ENCODE assay signal across 27 cellular contexts in genomic region chr22:41184679-41185078, GRCh38. TPM values are rescaled to one million over a fixed set of nuclear protein-coding genes. Genes with fewer than 3 reads are reported as not detected.
DNase-seq lines count a peak whose midpoint lies in the region; TF ChIP-seq lines count a peak whose summit lies in the region.
"Had no signal": no experiment of that assay in that cellular context is flagged by ENCODE, and none has a peak within 500 bp of the region (broad histone marks: within the 10 kb centered on the region; RNA-seq: fewer than 3 reads in every experiment).

No MANE protein-coding gene starts in this region.

- POLR2A ChIA-PET in A673 (lab: Charles Lee; ENCODE audit: low non-redundant PET), result interaction anchor here (0.6 kb wide), 1 partner anchor 52 kb away, joined by 3 read pairs; no protein-coding TSS in a partner anchor

- no peak overlapping the region for H3K27ac ChIP-seq in BLaER1
- H3K27ac ChIP-seq in HUES48 (ENCODE audit: low read depth, low read length), result peak overlapping the region; percentile 80
- no peak overlapping the region for H3K27ac ChIP-seq in A673 (ENCODE audit: low read depth, low read length, poor library complexity, severe bottlenecking)
- H3K27ac ChIP-seq: GM23248, SK-N-MC had no signal

- intact Hi-C loops in A673 (cut with micrococcal nuclease; ENCODE audit: unreplicated experiment), result no loop called here

- DNase-seq in endothelial cell (ENCODE audit: low spot score), result no peak
- DNase-seq in lung microvascular endothelial cell (ENCODE audit: low read depth in 2 of 2), result peak; percentile 7 to 69
- DNase-seq in stimulated activated CD4-positive, alpha-beta T cell treated with anti-CD3 and anti-CD28 coated beads, Interleukin-12 subunit alpha, Interleukin-12 subunit beta, amount 100 ng/mL, for 4 hours, result no peak
- DNase-seq in NCI-H1694 treated with DMSO at 0.1 percent for 48 hours (lab: John Stamatoyannopoulos, UW), result no peak
- no peak for DNase-seq in medulla oblongata (ENCODE audit: extremely low spot score)
- DNase-seq in A673 (ENCODE audit: low spot score), result no peak
- DNase-seq: 8988T; Caco-2; CD4-positive, alpha-beta T cell; DMS153; GF-D8; GM23248; HFFc6; Karpas-422; NCI-H1092; NCI-H146; NCI-H2081 treated with DMSO at 0.1 percent for 48 hours; NCI-H510A treated with DMSO at 0.1 percent for 48 hours; NCI-H774; OCI-M1; SHP77 had no signal

- H3K36me3 Mint-ChIP-seq in endothelial cell (ENCODE audit: low read depth, unreplicated experiment), result peaks cover 8% of the 10 kb centered on the region
- H3K36me3 Mint-ChIP-seq: IgD-negative memory B cell had no signal

- no peaks in the 10 kb centered on the region for H3K9me3 Mint-ChIP-seq in endothelial cell (ENCODE audit: unreplicated experiment)
- H3K9me3 Mint-ChIP-seq: CD4-positive, alpha-beta T cell; IgD-negative memory B cell had no signal

- H3K9ac ChIP-seq in BLaER1 (no peak overlapping the region), HUES48 (ENCODE audit: low read depth, low read length) (0 out of 2 replicates have a peak overlapping the region, but pooled peaks have one; percentile 1)
- H3K9ac ChIP-seq: GM23248 had no signal

- no peak for TF ChIP-seq CTCF in endothelial cell (IDR thresholded peaks at IDR 0.05; ENCODE audit: unreplicated experiment)
- TF ChIP-seq CTCF in A673 (conservative IDR thresholded peaks at IDR 0.05; ENCODE audit: low read depth, low read length), result no peak

- peaks cover 27% of the 10 kb centered on the region for H3K4me1 ChIP-seq in BLaER1
- peaks cover 15% of the 10 kb centered on the region; the same call in 1 of the 2 replicates for H3K4me1 ChIP-seq in HUES48 (ENCODE audit: control insufficient read depth, insufficient read depth, low read length)
- H3K4me1 ChIP-seq in A673 (ENCODE audit: insufficient read depth, low read length, poor library complexity, severe bottlenecking), result no peaks in the 10 kb centered on the region

- H3K4me3 ChIP-seq in BLaER1 (no peak overlapping the region), HUES48 (ENCODE audit: low read depth, low read length) (no peak overlapping the region), A673 (ENCODE audit: low read depth, low read length, poor library complexity, severe bottlenecking) (no peak overlapping the region)
- H3K4me3 ChIP-seq: GM23248, SK-N-MC had no signal

- H3K27me3 ChIP-seq in BLaER1 (no peaks in the 10 kb centered on the region), HUES48 (ENCODE audit: control insufficient read depth, insufficient read depth, low read length) (no peaks in the 10 kb centered on the region), A673 (replicated peaks; ENCODE audit: insufficient read depth, low read depth, low read length, poor library complexity) (no peaks in the 10 kb centered on the region)

- peaks cover 4% of the 10 kb centered on the region for H3K27me3 Mint-ChIP-seq in endothelial cell (ENCODE audit: unreplicated experiment)
- H3K27me3 Mint-ChIP-seq: B cell; CD4-positive, alpha-beta T cell; IgD-negative memory B cell had no signal

- CTCF ChIA-PET in A673 (lab: Charles Lee), result no interaction called here

- H3K27ac Mint-ChIP-seq in endothelial cell (ENCODE audit: unreplicated experiment), result peak overlapping the region; percentile 61
- H3K27ac Mint-ChIP-seq: B cell; CD4-positive, alpha-beta T cell; HFFc6; IgD-negative memory B cell had no signal

- peaks cover 5% of the 10 kb centered on the region for H3K4me1 Mint-ChIP-seq in endothelial cell (ENCODE audit: unreplicated experiment)
- H3K4me1 Mint-ChIP-seq: IgD-negative memory B cell had no signal

- H3K36me3 ChIP-seq in BLaER1 (peaks cover 22% of the 10 kb centered on the region), HUES48 (ENCODE audit: control insufficient read depth, insufficient read depth, low read length) (peaks cover 5% of the 10 kb centered on the region; the same call in 1 of the 2 replicates), A673 (ENCODE audit: insufficient read depth, low read length, poor library complexity, severe bottlenecking) (peaks cover 10% of the 10 kb centered on the region)

- H3K4me3 Mint-ChIP-seq in endothelial cell (ENCODE audit: unreplicated experiment), result no peak overlapping the region
- H3K4me3 Mint-ChIP-seq: B cell; CD4-positive, alpha-beta T cell; HFFc6; IgD-negative memory B cell had no signal

- no peaks in the 10 kb centered on the region for H4K20me1 ChIP-seq in BLaER1

- H3K9me3 ChIP-seq in BLaER1, result no peaks in the 10 kb centered on the region
- no peaks in the 10 kb centered on the region for H3K9me3 ChIP-seq in HUES48 (ENCODE audit: control insufficient read depth, insufficient read depth, low read length)
- no peaks in the 10 kb centered on the region for H3K9me3 ChIP-seq in A673 (ENCODE audit: low read depth, low read length, poor library complexity, severe bottlenecking)
- H3K9me3 ChIP-seq: Caco-2 had no signal

- peak overlapping the region; percentile 29 for H3K4me2 ChIP-seq in BLaER1

- BruUV-seq in A673 (replicated peaks; lab: Mats Ljungman, UMichigan), result no TSS peak

RNA-seq across cellular contexts. Expression of gene L3MBTL2, which starts 20.4 kb away (rescaled TPM):
- total RNA-seq in endothelial cell (ENCODE audit: unreplicated experiment) (20.1 TPM), lung microvascular endothelial cell (17.0 and 21.6 TPM in 2 replicates), A673 (2021) (31.9 and 32.0 TPM in 2 replicates)

RNA-seq across cellular contexts. Expression of gene CHADL, which starts 56.1 kb away (rescaled TPM):
- 1.2 TPM for total RNA-seq in endothelial cell (ENCODE audit: unreplicated experiment)
- total RNA-seq in lung microvascular endothelial cell, result 0.44 and 0.60 TPM in 2 replicates
- total RNA-seq in A673 (2021), result not detected in 2 replicates
- total RNA-seq: RPMI7951 had no signal

Comparison
In these comparisons a context has a peak if more than half of its experiments do, and no peak if none do; other contexts are left out.
1. DNase-seq: peak in lung microvascular endothelial cell (2 of 2); none in endothelial cell (single experiment), stimulated activated CD4-positive, alpha-beta T cell treated with anti-CD3 and anti-CD28 coated beads, Interleukin-12 subunit alpha, Interleukin-12 subunit beta, amount 100 ng/mL, for 4 hours (single experiment), NCI-H1694 treated with DMSO at 0.1 percent for 48 hours (single experiment), medulla oblongata (single experiment) and A673 (single experiment).